ENCODE assay signal across 1 cellular context in the genomic region with DNA sequence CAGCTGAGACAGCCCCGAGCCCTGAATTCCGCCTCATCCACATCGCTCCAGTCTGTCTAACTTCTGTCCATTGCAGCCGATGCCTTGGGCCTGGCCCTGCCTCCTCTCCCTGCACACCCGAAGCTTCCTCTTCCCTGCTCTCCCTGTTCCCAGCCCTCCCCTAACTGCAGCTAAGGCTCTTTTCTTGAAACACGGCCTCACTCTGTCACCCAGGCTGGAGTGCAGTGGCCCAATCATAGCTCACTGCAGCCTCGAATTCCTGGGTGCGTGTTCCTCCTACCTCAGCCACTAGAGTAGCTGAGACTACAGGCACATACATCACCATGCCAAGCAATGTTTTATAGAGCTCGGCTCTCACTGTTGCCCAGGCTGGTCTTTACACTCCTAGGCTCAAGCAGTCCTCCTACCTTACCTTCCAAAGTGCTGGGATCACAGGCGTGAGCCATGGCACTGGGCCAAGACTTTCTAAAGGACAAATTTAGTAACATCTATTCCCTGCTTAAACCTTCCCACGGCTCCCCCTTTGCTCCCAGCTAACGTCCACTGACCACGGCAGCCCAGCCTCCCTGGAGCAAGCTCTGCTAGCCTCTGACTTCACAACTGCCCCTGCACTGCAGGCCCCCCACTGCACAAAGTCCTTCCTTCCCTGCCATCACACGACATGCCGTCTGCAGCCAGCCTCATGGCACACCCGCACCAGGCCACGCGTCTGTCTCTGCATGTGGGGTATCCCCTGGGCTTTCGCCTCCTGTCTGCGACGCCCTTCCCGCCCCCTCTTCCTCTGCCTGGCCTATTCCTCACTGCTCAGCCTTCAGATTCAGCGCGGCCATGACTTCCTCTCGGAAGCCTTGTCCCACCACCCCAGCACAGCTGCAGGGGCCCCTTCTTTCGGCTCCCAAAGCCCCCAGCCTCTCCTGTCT.
TF ChIP-seq lines count a peak whose summit lies in the region.

No MANE protein-coding gene starts in this region.

TF ChIP-seq in HepG2, 621 proteins besides CTCF, POLR2A, EP300 and RAD21:
- TF ChIP-seq CEBPB (IDR thresholded peaks at IDR 0.05; ENCODE audit: borderline replicate concordance, low read depth, low read length), result peak; percentile 12; the same call in 1 of the 2 replicates
- TF ChIP-seq, protein P1, sequence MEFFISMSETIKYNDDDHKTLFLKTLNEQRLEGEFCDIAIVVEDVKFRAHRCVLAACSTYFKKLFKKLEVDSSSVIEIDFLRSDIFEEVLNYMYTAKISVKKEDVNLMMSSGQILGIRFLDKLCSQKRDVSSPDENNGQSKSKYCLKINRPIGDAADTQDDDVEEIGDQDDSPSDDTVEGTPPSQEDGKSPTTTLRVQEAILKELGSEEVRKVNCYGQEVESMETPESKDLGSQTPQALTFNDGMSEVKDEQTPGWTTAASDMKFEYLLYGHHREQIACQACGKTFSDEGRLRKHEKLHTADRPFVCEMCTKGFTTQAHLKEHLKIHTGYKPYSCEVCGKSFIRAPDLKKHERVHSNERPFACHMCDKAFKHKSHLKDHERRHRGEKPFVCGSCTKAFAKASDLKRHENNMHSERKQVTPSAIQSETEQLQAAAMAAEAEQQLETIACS (CRISPR knock-in tag; IDR thresholded peaks at IDR 0.05), result no peak
